Comparison of ENCODE assay signal across 11 cellular contexts in genomic region chr16:50196736-50197135, GRCh38. TPM values are rescaled to one million over a fixed set of nuclear protein-coding genes. Genes with fewer than 3 reads are reported as not detected.
A peak's percentile ranks its signal among the peaks of the same experiment; 100 is the strongest.
DNase-seq lines count a peak whose midpoint lies in the region; ATAC-seq and TF ChIP-seq lines count a peak whose summit lies in the region.
"Had no signal": no experiment of that assay in that cellular context is flagged by ENCODE, and none has a peak within 500 bp of the region (broad histone marks: within the 10 kb centered on the region; RNA-seq: fewer than 3 reads in every experiment).

No MANE protein-coding gene starts in this region.

- H3K27ac ChIP-seq in gastroesophageal sphincter (no peak overlapping the region), Peyer's patch (no peak overlapping the region)
- H3K27ac ChIP-seq: pancreas had no signal

- TF ChIP-seq POLR2A in gastroesophageal sphincter (IDR thresholded peaks at IDR 0.05), result no peak
- TF ChIP-seq POLR2A in Peyer's patch (IDR thresholded peaks at IDR 0.05), result no peak

- 43% methylated on average over 1 of the region's 1 CpG; no CpG with 5 or more reads in 1 of the 2 donors for WGBS in gastroesophageal sphincter (ENCODE audit: low coverage in 1 of 2), 2 donors

- peaks cover 43% of the 10 kb centered on the region for H3K4me1 Mint-ChIP-seq in T-helper 2 cell treated with Interferon-gamma antibody and Interleukin-4, amounts not matched to agents 5 μg/mL and 100 μg/mL, for 36 hours (ENCODE audit: low read depth)

- no peak overlapping the region for H3K4me3 Mint-ChIP-seq in T-helper 2 cell treated with Interferon-gamma antibody and Interleukin-4, amounts not matched to agents 5 μg/mL and 100 μg/mL, for 36 hours

- no peak for TF ChIP-seq CTCF in AG10803 (conservative IDR thresholded peaks at IDR 0.05; ENCODE audit: low read length)
- no peak for TF ChIP-seq CTCF in GM12865 (IDR thresholded peaks at IDR 0.05; ENCODE audit: insufficient read depth, low read depth, low read length, missing control alignments)
- no peak for TF ChIP-seq CTCF in fibroblast of mammary gland (conservative IDR thresholded peaks at IDR 0.05; ENCODE audit: control insufficient read depth, insufficient read depth, low read depth, low read length)
- no peak for TF ChIP-seq CTCF in gastroesophageal sphincter (IDR thresholded peaks at IDR 0.05)
- TF ChIP-seq CTCF in Peyer's patch (IDR thresholded peaks at IDR 0.05), result no peak

- H3K36me3 ChIP-seq in gastroesophageal sphincter (no peaks in the 10 kb centered on the region), Peyer's patch (no peaks in the 10 kb centered on the region)
- H3K36me3 ChIP-seq: pancreas had no signal

- peaks cover 0 to 68% (median 11%) of the 10 kb centered on the region in 3 donors for H3K4me1 ChIP-seq in gastroesophageal sphincter
- peaks cover 0 to 32% (median 4%) of the 10 kb centered on the region in 4 donors for H3K4me1 ChIP-seq in Peyer's patch

- H3K36me3 Mint-ChIP-seq in T-helper 2 cell treated with Interferon-gamma antibody and Interleukin-4, amounts not matched to agents 5 μg/mL and 100 μg/mL, for 36 hours (ENCODE audit: low read depth), result peaks cover 3% of the 10 kb centered on the region

- no peaks in the 10 kb centered on the region for H3K27me3 ChIP-seq in gastroesophageal sphincter
- H3K27me3 ChIP-seq in Peyer's patch, result no peaks in the 10 kb centered on the region
- H3K27me3 ChIP-seq: pancreas had no signal

- H3K27me3 Mint-ChIP-seq in T-helper 2 cell treated with Interferon-gamma antibody and Interleukin-4, amounts not matched to agents 5 μg/mL and 100 μg/mL, for 36 hours (ENCODE audit: low read depth), result no peaks in the 10 kb centered on the region

- H3K9me3 ChIP-seq in gastroesophageal sphincter (no peaks in the 10 kb centered on the region), Peyer's patch (no peaks in the 10 kb centered on the region)
- H3K9me3 ChIP-seq: pancreas had no signal

- peak overlapping the region; percentile 67 for H3K27ac Mint-ChIP-seq in T-helper 2 cell treated with Interferon-gamma antibody and Interleukin-4, amounts not matched to agents 5 μg/mL and 100 μg/mL, for 36 hours

- H3K9me3 Mint-ChIP-seq in T-helper 2 cell treated with Interferon-gamma antibody and Interleukin-4, amounts not matched to agents 5 μg/mL and 100 μg/mL, for 36 hours, result no peaks in the 10 kb centered on the region

- H3K4me3 ChIP-seq in AG10803 (ENCODE audit: low read length) (no peak overlapping the region), GM12865 (ENCODE audit: low read depth, low read length) (no peak overlapping the region), fibroblast of mammary gland (ENCODE audit: control insufficient read depth, low read depth, low read length) (no peak overlapping the region), gastroesophageal sphincter (no peak overlapping the region), Peyer's patch (no peak overlapping the region)
- H3K4me3 ChIP-seq: pancreas had no signal

- no peak for TF ChIP-seq EP300 in gastroesophageal sphincter (IDR thresholded peaks at IDR 0.05)

- DNase-seq in AG10803 (ENCODE audit: low read depth) (peak; percentile 81), GM12865 (ENCODE audit: low read depth) (peak; percentile 51), fibroblast of mammary gland (ENCODE audit: low read depth) (peak; percentile 28), NCI-H2029 (lab: John Stamatoyannopoulos, UW) (no peak), Peyer's patch (no peak)
- no peak for DNase-seq in T-helper 2 cell treated with Interferon-gamma antibody and Interleukin-4, amounts not matched to agents 5 μg/mL and 100 μg/mL, for 36 hours (ENCODE audit: low spot score)
- DNase-seq: left ventricle myocardium superior; NK-92 treated with Interleukin-12 subunit alpha and Interleukin-12 subunit beta, amount 100 ng/mL, for 24 hours; pancreas had no signal

- ATAC-seq in HG02852 (IDR thresholded peaks at IDR 0.05; ENCODE audit: unreplicated experiment) (no peak), gastroesophageal sphincter (no peak)
- ATAC-seq: left ventricle myocardium superior, pancreas had no signal

RNA-seq across cellular contexts. Expression of gene TENT4B, which starts 43.6 kb away (rescaled TPM):
- total RNA-seq in gastroesophageal sphincter (10 to 100 TPM; 13.9 to 25.7 (median 20.9) TPM), Peyer's patch (10 to 100 TPM; 10.7 to 30.5 (median 24.7) TPM)

Comparison
In these comparisons a context has a peak if more than half of its experiments do, and no peak if none do; other contexts are left out.
1. DNase-seq: peak in AG10803 (single experiment), GM12865 (single experiment) and fibroblast of mammary gland (single experiment); none in T-helper 2 cell treated with Interferon-gamma antibody and Interleukin-4, amounts not matched to agents 5 μg/mL and 100 μg/mL, for 36 hours (single experiment), NCI-H2029 (single experiment) and Peyer's patch (0 of 3).